ENCODE assay signal across 9 cellular contexts in genomic region chr6:116254297-116254724, GRCh38. TPM values are rescaled to one million over a fixed set of nuclear protein-coding genes. Genes with fewer than 3 reads are reported as not detected.
DNase-seq lines count a peak whose midpoint lies in the region; ATAC-seq, FAIRE-seq and TF ChIP-seq lines count a peak whose summit lies in the region.
"Had no signal": no experiment of that assay in that cellular context is flagged by ENCODE, and none has a peak within 500 bp of the region (broad histone marks: within the 10 kb centered on the region; RNA-seq: fewer than 3 reads in every experiment).

No MANE protein-coding gene starts in this region.

- POLR2A ChIA-PET in endothelial cell of umbilical vein (lab: Charles Lee): interaction anchor here (0.9 to 2.2 kb wide), 5 partner anchors 14 to 393 kb away, joined by 3 to 8 read pairs (median 3); no protein-coding TSS in a partner anchor

- no peak for TF ChIP-seq CTCF in endothelial cell of umbilical vein (IDR thresholded peaks at IDR 0.05; ENCODE audit: extremely low read depth in 1 of 2, insufficient read depth in 1 of 2, low read depth in 1 of 2, low read length in 2 of 2)
- no peak for TF ChIP-seq CTCF in progenitor cell of endocrine pancreas (IDR thresholded peaks at IDR 0.05; ENCODE audit: unreplicated experiment)

- no peaks in the 10 kb centered on the region for H3K27me3 ChIP-seq in endothelial cell of umbilical vein (ENCODE audit: control insufficient read depth in 2 of 2, insufficient read depth in 2 of 2, low read length in 2 of 2)

- H3K9me3 Mint-ChIP-seq in progenitor cell of endocrine pancreas (ENCODE audit: low read depth): no peaks in the 10 kb centered on the region

- TSS peak; percentile 85 for BruUV-seq in endothelial cell of umbilical vein (replicated peaks; lab: Mats Ljungman, UMichigan)

- H3K27ac ChIP-seq in endothelial cell of umbilical vein (ENCODE audit: insufficient read depth, low read depth, low read length): peak overlapping the region; percentile 98

- peak overlapping the region; percentile 99 for H3K4me2 ChIP-seq in endothelial cell of umbilical vein (ENCODE audit: insufficient read depth, low read length)

- peak; percentile 23 for ATAC-seq in HG03565 (IDR thresholded peaks at IDR 0.05; ENCODE audit: unreplicated experiment)

- intact Hi-C loops in endothelial cell of umbilical vein (cut with micrococcal nuclease): loop anchor here (1.0 kb wide), 1 partner anchor 25 kb away; the partner anchor contains the start of gene TSPYL1

- CTCF ChIA-PET in endothelial cell of umbilical vein (lab: Charles Lee): interaction anchor here (0.9 to 10.1 kb wide), 4 partner anchors 15 to 307 kb away, joined by 3 to 90 read pairs (median 22); no protein-coding TSS in a partner anchor

- no peaks in the 10 kb centered on the region for H4K20me1 ChIP-seq in endothelial cell of umbilical vein (replicated peaks; ENCODE audit: control insufficient read depth, extremely low read depth, insufficient read depth, low read length)

- H3K4me3 Mint-ChIP-seq in progenitor cell of endocrine pancreas (ENCODE audit: low read depth): no peak overlapping the region

- peaks cover 51% of the 10 kb centered on the region for H3K4me1 ChIP-seq in endothelial cell of umbilical vein (ENCODE audit: control insufficient read depth, extremely low read depth, insufficient read depth, low read length)

- no peak overlapping the region for H3K27ac Mint-ChIP-seq in progenitor cell of endocrine pancreas
- H3K27ac Mint-ChIP-seq: activated naive CD4-positive, alpha-beta T cell treated with anti-CD3 and anti-CD28 coated beads, Interleukin-2, amount 50 U/mL, for 72 hours had no signal

- H3K9ac ChIP-seq in endothelial cell of umbilical vein (replicated peaks; ENCODE audit: extremely low read depth, insufficient read depth, low read length): peak overlapping the region; percentile 100

- dilution Hi-C loops in endothelial cell of umbilical vein (cut with MboI; ENCODE audit: extremely low pct_ligation_motif_present, low sequenced_read_pairs): no loop called here

- no peaks in the 10 kb centered on the region for H3K36me3 ChIP-seq in endothelial cell of umbilical vein (ENCODE audit: control insufficient read depth in 2 of 2, extremely low read depth in 1 of 2, insufficient read depth in 2 of 2, low read length in 2 of 2)

- no peaks in the 10 kb centered on the region for H3K9me1 ChIP-seq in endothelial cell of umbilical vein (replicated peaks; ENCODE audit: control insufficient read depth, extremely low read depth, insufficient read depth, low read length)

- no peaks in the 10 kb centered on the region for H3K9me3 ChIP-seq in endothelial cell of umbilical vein (replicated peaks; ENCODE audit: control insufficient read depth, insufficient read depth, low read length)

- peaks cover 8% of the 10 kb centered on the region for H3K36me3 Mint-ChIP-seq in progenitor cell of endocrine pancreas (ENCODE audit: insufficient read depth)

- peaks cover 27% of the 10 kb centered on the region for H3K79me2 ChIP-seq in endothelial cell of umbilical vein (ENCODE audit: control insufficient read depth, insufficient read depth, low read length)

- H3K4me3 ChIP-seq in endothelial cell of umbilical vein (replicated peaks in 1 of 3; ENCODE audit: insufficient read depth in 1 of 3, low read depth in 1 of 3, low read length in 3 of 3): peak overlapping the region; percentile 40 to 95 (median 77)
- peak overlapping the region; percentile 99 for H3K4me3 ChIP-seq in skeletal muscle cell (ENCODE audit: low read depth, low read length)

- TF ChIP-seq POLR2A in endothelial cell of umbilical vein (IDR thresholded peaks at IDR 0.05; ENCODE audit: low read depth, low read length) (no peak), H54 (IDR thresholded peaks at IDR 0.05; ENCODE audit: low read depth, low read length) (no peak)

- H3K27me3 Mint-ChIP-seq in progenitor cell of endocrine pancreas: no peaks in the 10 kb centered on the region

- DNase-seq in DMS79 treated with DMSO at 0.1 percent for 48 hours (lab: John Stamatoyannopoulos, UW): peak; percentile 51
- DNase-seq in DMS79 (lab: John Stamatoyannopoulos, UW): no peak
- no peak for DNase-seq in endothelial cell of umbilical vein (ENCODE audit: low read depth, low spot score)
- DNase-seq in skeletal muscle cell (ENCODE audit: low read depth): no peak
- DNase-seq in H54 (ENCODE audit: insufficient read length, low spot score): no peak
- no peak for DNase-seq in progenitor cell of endocrine pancreas (ENCODE audit: low spot score, unreplicated experiment)
- DNase-seq in islet precursor cell: no peak

- FAIRE-seq in endothelial cell of umbilical vein (lab: Jason Lieb, UNC) (no peak), H54 (lab: Jason Lieb, UNC) (no peak)

- H3K4me1 Mint-ChIP-seq in progenitor cell of endocrine pancreas (ENCODE audit: low read depth): peaks cover 28% of the 10 kb centered on the region

- no peak overlapping the region for H2AFZ ChIP-seq in endothelial cell of umbilical vein (ENCODE audit: low read depth, low read length)

TF ChIP-seq in endothelial cell of umbilical vein, 7 proteins besides CTCF, POLR2A, EP300 and RAD21:
- TF ChIP-seq GATA2 (IDR thresholded peaks at IDR 0.05; ENCODE audit: insufficient read depth, insufficient read length, low read depth, low read length) (no peak), MYC (IDR thresholded peaks at IDR 0.05; ENCODE audit: low read depth, low read length) (no peak), JUN (IDR thresholded peaks at IDR 0.05; ENCODE audit: borderline replicate concordance, insufficient read depth, insufficient read length, low read depth) (no peak), EZH2 (IDR thresholded peaks at IDR 0.05; ENCODE audit: borderline replicate concordance, low read depth, low read length, severe bottlenecking) (no peak), MAX (IDR thresholded peaks at IDR 0.05; ENCODE audit: insufficient read depth, insufficient read length) (no peak), POLR2AphosphoS5 (IDR thresholded peaks at IDR 0.05; ENCODE audit: insufficient read depth, low read depth, low read length) (no peak), FOS (IDR thresholded peaks at IDR 0.05; ENCODE audit: borderline replicate concordance, insufficient read depth, low read length) (no peak)

RNA-seq across cellular contexts. Expression of gene TSPYL4, which starts 0.4 kb away (rescaled TPM):
- 24.5 and 34.4 TPM in 2 replicates for total RNA-seq in endothelial cell of umbilical vein
- polyA plus RNA-seq in endothelial cell of umbilical vein: 43.1 and 45.5 TPM in 2 replicates
- 27.5 and 32.1 TPM in 2 replicates for polyA plus RNA-seq in endothelial cell of umbilical vein (2011; cell fraction: cytosol; rRNA removed)
- polyA plus RNA-seq in endothelial cell of umbilical vein (2011; cell fraction: nucleus; rRNA removed): 75.8 and 97.1 TPM in 2 replicates
- polyA plus RNA-seq in endothelial cell of umbilical vein (2012): 16.1 and 18.4 TPM in 2 replicates
- 57.3 and 61.9 TPM in 2 replicates for polyA minus RNA-seq in endothelial cell of umbilical vein
- polyA minus RNA-seq in endothelial cell of umbilical vein (2011; cell fraction: cytosol; rRNA and poly(A)+ RNA removed): 3.1 TPM
- polyA minus RNA-seq in endothelial cell of umbilical vein (2011; cell fraction: nucleus; rRNA and poly(A)+ RNA removed): 30.5 and 40.3 TPM in 2 replicates
- total RNA-seq in progenitor cell of endocrine pancreas: 69.0 and 72.1 TPM in 2 replicates

RNA-seq across cellular contexts. Expression of gene TSPYL1, which starts 25.4 kb away (rescaled TPM):
- 54.5 and 57.3 TPM in 2 replicates for total RNA-seq in endothelial cell of umbilical vein
- 28.7 and 32.1 TPM in 2 replicates for polyA plus RNA-seq in endothelial cell of umbilical vein
- 22.7 and 22.8 TPM in 2 replicates for polyA plus RNA-seq in endothelial cell of umbilical vein (2011; cell fraction: cytosol; rRNA removed)
- polyA plus RNA-seq in endothelial cell of umbilical vein (2011; cell fraction: nucleus; rRNA removed): 16.6 and 18.5 TPM in 2 replicates
- polyA plus RNA-seq in endothelial cell of umbilical vein (2012): 30.1 and 38.2 TPM in 2 replicates
- 94.4 and 108 TPM in 2 replicates for polyA minus RNA-seq in endothelial cell of umbilical vein
- 47.3 TPM for polyA minus RNA-seq in endothelial cell of umbilical vein (2011; cell fraction: cytosol; rRNA and poly(A)+ RNA removed)
- 22.3 and 26.4 TPM in 2 replicates for polyA minus RNA-seq in endothelial cell of umbilical vein (2011; cell fraction: nucleus; rRNA and poly(A)+ RNA removed)
- total RNA-seq in progenitor cell of endocrine pancreas: 101 and 102 TPM in 2 replicates
